Comparison of ENCODE assay signal across 11 cellular contexts in the genomic region with DNA sequence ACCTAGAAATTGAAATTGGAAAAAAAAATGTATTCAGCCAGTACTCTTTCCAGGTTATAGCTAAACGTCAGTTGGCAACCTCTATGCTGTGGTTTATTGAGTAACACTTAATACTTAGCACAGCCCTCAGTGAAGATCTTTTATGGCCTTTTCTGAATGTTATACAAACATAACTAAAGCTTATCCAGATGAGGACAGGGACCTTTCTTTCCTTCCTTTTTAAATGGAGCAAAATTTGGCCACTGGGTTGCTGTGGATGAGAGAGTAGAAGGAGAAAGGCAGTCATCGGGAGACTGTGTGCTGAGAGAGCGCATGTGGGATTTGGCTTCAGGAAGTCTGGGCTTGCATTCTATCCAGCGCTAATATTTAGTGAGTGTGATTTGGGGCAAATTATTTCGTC. TPM values are rescaled to one million over a fixed set of nuclear protein-coding genes. Genes with fewer than 3 reads are reported as not detected.
A peak's percentile ranks its signal among the peaks of the same experiment; 100 is the strongest.
DNase-seq lines count a peak whose midpoint lies in the region; ATAC-seq, FAIRE-seq and TF ChIP-seq lines count a peak whose summit lies in the region.
"Had no signal": no experiment of that assay in that cellular context is flagged by ENCODE, and none has a peak within 500 bp of the region (broad histone marks: within the 10 kb centered on the region; RNA-seq: fewer than 3 reads in every experiment).

No MANE protein-coding gene starts in this region.

- CTCF ChIA-PET in activated CD8-positive, alpha-beta T cell treated with anti-CD3 and anti-CD28 coated beads for 36 hours (lab: Charles Lee): interaction anchor here (0.9 to 1.9 kb wide), 5 partner anchors 20 to 165 kb away, joined by 3 to 7 read pairs (median 4); no protein-coding TSS in a partner anchor
- CTCF ChIA-PET in activated CD8-positive, alpha-beta T cell treated with anti-CD3 and anti-CD28 coated beads, Interleukin-2, amount 10 ng/mL, durations not matched to agents 7 days and 5 days (lab: Charles Lee): interaction anchor here (2.0 kb wide), 1 partner anchor 25 kb away, joined by 9 read pairs; no protein-coding TSS in a partner anchor

- POLR2A ChIA-PET in activated CD8-positive, alpha-beta T cell treated with anti-CD3 and anti-CD28 coated beads for 36 hours (lab: Charles Lee): no interaction called here
- POLR2A ChIA-PET in activated CD8-positive, alpha-beta T cell treated with anti-CD3 and anti-CD28 coated beads, Interleukin-2, amount 10 ng/mL, durations not matched to agents 7 days and 5 days (lab: Charles Lee): no interaction called here

- TF ChIP-seq CTCF in activated CD8-positive, alpha-beta T cell treated with anti-CD3 and anti-CD28 coated beads for 36 hours (IDR thresholded peaks at IDR 0.05): no peak

- intact Hi-C loops in activated CD8-positive, alpha-beta T cell treated with anti-CD3 and anti-CD28 coated beads for 36 hours (cut with micrococcal nuclease): no loop called here
- intact Hi-C loops in left ventricle myocardium superior (cut with micrococcal nuclease): no loop called here

- no peaks in the 10 kb centered on the region for H3K27me3 Mint-ChIP-seq in activated CD8-positive, alpha-beta T cell treated with anti-CD3 and anti-CD28 coated beads for 36 hours
- H3K27me3 Mint-ChIP-seq in activated CD8-positive, alpha-beta T cell treated with anti-CD3 and anti-CD28 coated beads, Interleukin-2, amount 10 ng/mL, durations not matched to agents 7 days and 5 days (ENCODE audit: low read depth): no peaks in the 10 kb centered on the region

- H3K36me3 Mint-ChIP-seq in activated CD8-positive, alpha-beta T cell treated with anti-CD3 and anti-CD28 coated beads for 36 hours (ENCODE audit: low read depth): no peaks in the 10 kb centered on the region
- H3K36me3 Mint-ChIP-seq in activated CD8-positive, alpha-beta T cell treated with anti-CD3 and anti-CD28 coated beads, Interleukin-2, amount 10 ng/mL, durations not matched to agents 7 days and 5 days (ENCODE audit: low read depth): no peaks in the 10 kb centered on the region

- H3K27ac Mint-ChIP-seq in activated CD8-positive, alpha-beta T cell treated with anti-CD3 and anti-CD28 coated beads for 36 hours: no peak overlapping the region
- H3K27ac Mint-ChIP-seq in activated CD8-positive, alpha-beta T cell treated with anti-CD3 and anti-CD28 coated beads, Interleukin-2, amount 10 ng/mL, durations not matched to agents 7 days and 5 days: no peak overlapping the region

- no peak overlapping the region for H3K4me3 Mint-ChIP-seq in activated CD8-positive, alpha-beta T cell treated with anti-CD3 and anti-CD28 coated beads for 36 hours
- no peak overlapping the region for H3K4me3 Mint-ChIP-seq in activated CD8-positive, alpha-beta T cell treated with anti-CD3 and anti-CD28 coated beads, Interleukin-2, amount 10 ng/mL, durations not matched to agents 7 days and 5 days

- no peak for DNase-seq in activated CD8-positive, alpha-beta T cell treated with anti-CD3 and anti-CD28 coated beads for 36 hours
- no peak for DNase-seq in activated CD8-positive, alpha-beta T cell treated with anti-CD3 and anti-CD28 coated beads, Interleukin-2, amount 10 ng/mL, durations not matched to agents 7 days and 5 days
- DNase-seq in T1000 (lab: John Stamatoyannopoulos, UW): peak; percentile 12
- DNase-seq in left ventricle myocardium superior: no peak
- no peak for DNase-seq in NCI-H2107 (lab: John Stamatoyannopoulos, UW)
- DNase-seq in frontal cortex (ENCODE audit: low spot score in 2 of 2): no peak
- DNase-seq: islet precursor cell, NCI-H526 treated with DMSO at 0.1 percent for 48 hours had no signal

- H3K4me1 Mint-ChIP-seq in activated CD8-positive, alpha-beta T cell treated with anti-CD3 and anti-CD28 coated beads for 36 hours (ENCODE audit: low read depth): peaks cover 51% of the 10 kb centered on the region
- no peaks in the 10 kb centered on the region for H3K4me1 Mint-ChIP-seq in activated CD8-positive, alpha-beta T cell treated with anti-CD3 and anti-CD28 coated beads, Interleukin-2, amount 10 ng/mL, durations not matched to agents 7 days and 5 days (ENCODE audit: low read depth)

- FAIRE-seq in frontal cortex (lab: Jason Lieb, UNC): no peak
- FAIRE-seq: K562 had no signal

- no peaks in the 10 kb centered on the region for H3K9me3 Mint-ChIP-seq in activated CD8-positive, alpha-beta T cell treated with anti-CD3 and anti-CD28 coated beads for 36 hours
- H3K9me3 Mint-ChIP-seq in activated CD8-positive, alpha-beta T cell treated with anti-CD3 and anti-CD28 coated beads, Interleukin-2, amount 10 ng/mL, durations not matched to agents 7 days and 5 days (ENCODE audit: insufficient read depth): no peaks in the 10 kb centered on the region

- ATAC-seq in activated CD8-positive, alpha-beta T cell treated with anti-CD3 and anti-CD28 coated beads for 36 hours: peak; percentile 24
- no peak for ATAC-seq in activated CD8-positive, alpha-beta T cell treated with anti-CD3 and anti-CD28 coated beads, Interleukin-2, amount 10 ng/mL, durations not matched to agents 7 days and 5 days
- ATAC-seq in left ventricle myocardium superior (peak; percentile 28), HG03175 (IDR thresholded peaks at IDR 0.05; ENCODE audit: unreplicated experiment) (no peak), HG03139 (IDR thresholded peaks at IDR 0.05; ENCODE audit: unreplicated experiment) (no peak)
- ATAC-seq: K562 had no signal

RNA-seq across cellular contexts. Expression of gene IGF1R, which starts 36.1 kb away (rescaled TPM):
- 10 to 100 TPM; 22.8 to 24.7 TPM for total RNA-seq in activated CD8-positive, alpha-beta T cell treated with anti-CD3 and anti-CD28 coated beads for 36 hours
- 10 to 100 TPM in 1 of 2 experiments, 1 to 10 TPM in 1; 9.1 to 10.6 TPM for total RNA-seq in activated CD8-positive, alpha-beta T cell treated with anti-CD3 and anti-CD28 coated beads, Interleukin-2, amount 10 ng/mL, durations not matched to agents 7 days and 5 days
- 33.3 TPM for total RNA-seq in left ventricle myocardium superior
- 28.1 TPM for total RNA-seq in frontal cortex

Comparison
In these comparisons a context has a peak if more than half of its experiments do, and no peak if none do; other contexts are left out.
1. ATAC-seq: peak in activated CD8-positive, alpha-beta T cell treated with anti-CD3 and anti-CD28 coated beads for 36 hours (single experiment) and left ventricle myocardium superior (single experiment); none in activated CD8-positive, alpha-beta T cell treated with anti-CD3 and anti-CD28 coated beads, Interleukin-2, amount 10 ng/mL, durations not matched to agents 7 days and 5 days (single experiment), HG03175 (single experiment) and HG03139 (single experiment).